Comparison of ENCODE assay signal across 8 cellular contexts in genomic region chr2:95159690-95160449, GRCh38. TPM values are rescaled to one million over a fixed set of nuclear protein-coding genes. Genes with fewer than 3 reads are reported as not detected.
DNase-seq lines count a peak whose midpoint lies in the region; ATAC-seq and TF ChIP-seq lines count a peak whose summit lies in the region.

ZNF514 (minus strand) TSS chr2:95159848; CDS start chr2:95153253, 6,595 bp downstream.

- H3K9me3 ChIP-seq in breast epithelium: peaks cover 0 to 12% of the 10 kb centered on the region in 2 donors
- H3K9me3 ChIP-seq in skeletal muscle tissue (ENCODE audit: control insufficient read depth in 3 of 3, low read length in 3 of 3): peaks cover 0 to 8% (median 2%) of the 10 kb centered on the region in 3 donors

- ATAC-seq in GM18505 (IDR thresholded peaks at IDR 0.05; ENCODE audit: unreplicated experiment) (peak; percentile 93), HG02840 (IDR thresholded peaks at IDR 0.05; ENCODE audit: low FRiP score, unreplicated experiment) (peak; percentile 82)

- H3K27ac ChIP-seq in VCaP: peak within 1 kb of the TSS; percentile 72; the same call in 1 of the 2 replicates
- peak within 1 kb of the TSS; percentile 82 to 89 for H3K27ac ChIP-seq in breast epithelium
- peak within 1 kb of the TSS; percentile 81 for H3K27ac ChIP-seq in skeletal muscle tissue (ENCODE audit: low read depth, low read length)

- peak within 1 kb of the TSS; percentile 88 to 91 (median 88) for H3K9ac ChIP-seq in skeletal muscle tissue (ENCODE audit: low read depth in 1 of 3, low read length in 3 of 3)

- TF ChIP-seq POLR2A in GM18505 (IDR thresholded peaks at IDR 0.05; ENCODE audit: borderline replicate concordance, extremely low read depth, insufficient read depth, insufficient read length): peak; percentile 46
- TF ChIP-seq POLR2A in breast epithelium (IDR thresholded peaks at IDR 0.05): no peak

- H3K4me1 ChIP-seq in breast epithelium (peaks cover 0 to 18% of the 10 kb centered on the region in 2 donors), skeletal muscle tissue (ENCODE audit: control insufficient read depth in 3 of 3, insufficient read depth in 3 of 3, low read length in 3 of 3) (peaks cover 25 to 32% (median 28%) of the 10 kb centered on the region in 3 donors)

- H3K36me3 ChIP-seq in breast epithelium (no peaks in the 10 kb centered on the region), skeletal muscle tissue (ENCODE audit: control insufficient read depth in 3 of 3, insufficient read depth in 3 of 3, low read length in 3 of 3) (peaks cover 24% of the 10 kb centered on the region in 3 donors)

- H3K4me3 ChIP-seq in breast epithelium: peak within 1 kb of the TSS; percentile 74 to 95 (median 86)
- H3K4me3 ChIP-seq in skeletal muscle tissue (ENCODE audit: low read length in 3 of 3): peak within 1 kb of the TSS; percentile 85 to 98 (median 92)

- intact Hi-C loops in breast epithelium (cut with DNase I; ENCODE audit: low total_unique reads): loop anchor here (10.0 kb wide), 2 partner anchors 955 to 1165 kb away; partner anchors contain the start of genes ADRA2B and ITPRIPL1

- peak; percentile 5 for DNase-seq in NCI-H1694 (lab: John Stamatoyannopoulos, UW)
- peak; percentile 57 to 62 for DNase-seq in breast epithelium (ENCODE audit: low spot score in 2 of 2)
- DNase-seq in iPS-NIHi7 (ENCODE audit: extremely low spot score): peak; percentile 85
- no peak for DNase-seq in OCI-M2 (lab: John Stamatoyannopoulos, UW; ENCODE audit: unreplicated experiment)

- H3K27me3 ChIP-seq in breast epithelium: no peaks in the 10 kb centered on the region
- H3K27me3 ChIP-seq in skeletal muscle tissue (ENCODE audit: control insufficient read depth in 3 of 3, insufficient read depth in 3 of 3, low read length in 3 of 3): no peaks in the 10 kb centered on the region

- TF ChIP-seq CTCF in VCaP (conservative IDR thresholded peaks at IDR 0.05): no peak
- TF ChIP-seq CTCF in breast epithelium (IDR thresholded peaks at IDR 0.05): no peak

RNA-seq across cellular contexts. Expression of gene ZNF514, which starts in this region (rescaled TPM):
- total RNA-seq in breast epithelium (10 to 100 TPM; 18.7 to 36.1 (median 25.3) TPM), skeletal muscle tissue (22.4 TPM)
